ENCODE assay signal across 22 cellular contexts in genomic region chr1:205339197-205339702, GRCh38. TPM values are rescaled to one million over a fixed set of nuclear protein-coding genes. Genes with fewer than 3 reads are reported as not detected.
"Had no signal": no experiment of that assay in that cellular context is flagged by ENCODE, and none has a peak within 500 bp of the region (broad histone marks: within the 10 kb centered on the region; RNA-seq: fewer than 3 reads in every experiment).

No MANE protein-coding gene starts in this region.

- H3K36me3 ChIP-seq: adrenal gland, esophagus muscularis mucosa, neutrophil, pancreas, suprapubic skin, vagina had no signal

- H3K9me3 ChIP-seq: adrenal gland, esophagus muscularis mucosa, mucosa of descending colon, neutrophil, pancreas, suprapubic skin, vagina had no signal

- H3K4me3 ChIP-seq: adrenal gland, esophagus muscularis mucosa, mucosa of descending colon, pancreas, suprapubic skin, vagina had no signal

- H3K27me3 ChIP-seq: pancreas had no signal

- H3K27ac ChIP-seq: adrenal gland, esophagus muscularis mucosa, neutrophil, pancreas, suprapubic skin, vagina had no signal

- ATAC-seq: mucosa of descending colon, pancreas, sciatic nerve had no signal

- FAIRE-seq: pancreas had no signal

- DNase-seq: activated CD4-positive, alpha-beta T cell treated with anti-CD3 and anti-CD28 coated beads, Interleukin-2, amount 10 ng/mL, durations not matched to agents 7 days and 5 days; activated effector memory CD4-positive, alpha-beta T cell treated with Interleukin-2 at 50 U/mL for 16 hours; activated T-cell treated with anti-CD3 and anti-CD28 coated beads, Interleukin-2, amount 50 U/mL, for 24 hours; adrenal gland; effector CD8-positive, alpha-beta T cell; immature natural killer cell; mesenchymal stem cell; naive B cell; stimulated activated CD4-positive, alpha-beta T cell treated with anti-CD3 and anti-CD28 coated beads, Interleukin-4, amount 100 ng/mL, for 4 hours; stimulated activated naive CD4-positive, alpha-beta T cell treated with Interleukin-2 at 50 U/mL for 16 hours; T1000; trophoblast cell had no signal

RNA-seq across cellular contexts. Expression of gene KLHDC8A, which starts 17.5 kb away (rescaled TPM):
- total RNA-seq: activated CD4-positive, alpha-beta T cell treated with anti-CD3 and anti-CD28 coated beads, Interleukin-2, amount 10 ng/mL, durations not matched to agents 7 days and 5 days; activated CD8-positive, alpha-beta T cell treated with anti-CD3 and anti-CD28 coated beads, Interleukin-2, amount 10 ng/mL, durations not matched to agents 7 days and 5 days; activated naive CD4-positive, alpha-beta T cell treated with anti-CD3 and anti-CD28 coated beads, Interleukin-2, amount 50 U/mL, for 72 hours; T-helper 1 cell treated with Interleukin-12 subunit alpha and Interleukin-12 subunit beta and Interleukin-4 antibody, amounts not matched to agents 30 ng/mL and 1 ng/mL, for 36 hours; vagina had no signal
- polyA plus RNA-seq: immature natural killer cell had no signal
